8 cellular contexts compared by ENCODE assay signal in the genomic region with DNA sequence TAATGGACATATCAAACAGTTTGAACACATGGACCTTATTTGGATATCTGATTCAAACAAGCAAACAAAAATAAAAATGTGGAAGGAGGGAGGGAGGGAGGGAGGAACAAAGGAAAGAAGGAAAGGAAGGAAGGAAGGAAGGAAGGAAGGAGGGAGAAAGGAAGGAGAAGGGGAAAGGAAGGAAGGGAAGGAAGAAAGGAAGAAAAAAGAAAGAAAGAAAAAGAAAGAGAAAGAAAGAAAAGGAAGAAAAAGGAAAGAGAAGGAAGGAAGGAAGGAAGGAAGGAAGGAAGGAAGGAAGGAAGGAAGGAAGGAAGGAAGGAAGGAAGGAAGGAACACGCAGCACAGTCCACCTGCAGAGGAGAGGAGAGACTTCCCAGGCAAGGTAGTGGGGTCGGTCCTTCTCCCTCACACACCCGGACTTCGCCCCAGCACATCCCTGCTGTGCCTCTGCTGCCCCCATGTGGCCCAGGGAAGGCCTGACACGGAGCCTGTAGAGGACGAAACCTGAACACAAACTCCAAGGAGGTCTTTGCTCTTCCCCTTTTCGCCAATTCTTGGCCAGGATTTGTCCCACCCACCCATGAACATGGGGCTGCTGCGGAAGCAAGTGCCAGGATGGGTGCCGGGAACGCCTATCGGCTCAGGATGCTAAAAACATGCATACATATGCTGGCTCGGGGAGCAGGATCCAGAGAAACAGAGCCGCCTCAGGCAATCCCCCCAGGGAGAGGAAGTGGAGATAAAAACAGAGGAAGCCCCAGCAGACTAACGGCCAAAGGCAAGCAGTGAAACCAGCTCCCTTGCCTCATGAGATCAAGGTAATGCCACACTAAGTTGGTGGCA. TPM values are rescaled to one million over a fixed set of nuclear protein-coding genes. Genes with fewer than 3 reads are reported as not detected.
DNase-seq lines count a peak whose midpoint lies in the region; ATAC-seq, FAIRE-seq and TF ChIP-seq lines count a peak whose summit lies in the region.

No MANE protein-coding gene starts in this region.

- H3K9me3 ChIP-seq in astrocyte (ENCODE audit: insufficient read depth, low read depth, low read length) (no peaks in the 10 kb centered on the region), skeletal muscle satellite cell (replicated peaks; ENCODE audit: low read length) (no peaks in the 10 kb centered on the region)

- peak overlapping the region; percentile 27 for H3K27ac Mint-ChIP-seq in astrocyte (ENCODE audit: unreplicated experiment)

- no peak overlapping the region for H3K4me3 ChIP-seq in astrocyte (ENCODE audit: insufficient read depth, low read depth, low read length)
- H3K4me3 ChIP-seq in skeletal muscle satellite cell (ENCODE audit: low read length): no peak overlapping the region

- H4K20me1 ChIP-seq in astrocyte (ENCODE audit: insufficient read depth, low read length): no peaks in the 10 kb centered on the region

- H3K36me3 Mint-ChIP-seq in astrocyte (ENCODE audit: low read depth, unreplicated experiment): peaks cover 26% of the 10 kb centered on the region

- peak; percentile 67 for ATAC-seq in GM18502 (IDR thresholded peaks at IDR 0.05; ENCODE audit: poor library complexity, unreplicated experiment)
- ATAC-seq in HG02870 (IDR thresholded peaks at IDR 0.05; ENCODE audit: unreplicated experiment): peak; percentile 56

- no peak overlapping the region for H2AFZ ChIP-seq in astrocyte (ENCODE audit: low read depth, low read length)

- no peaks in the 10 kb centered on the region for H3K27me3 Mint-ChIP-seq in astrocyte (ENCODE audit: low read depth, unreplicated experiment)

- H3K4me1 Mint-ChIP-seq in astrocyte (ENCODE audit: low read depth, unreplicated experiment): peaks cover 7% of the 10 kb centered on the region

- H3K4me3 Mint-ChIP-seq in astrocyte (ENCODE audit: unreplicated experiment): no peak overlapping the region

- TF ChIP-seq CTCF in astrocyte (IDR thresholded peaks at IDR 0.05; ENCODE audit: insufficient read depth, low read depth, low read length): peak; percentile 83

- H3K27ac ChIP-seq in astrocyte (ENCODE audit: low read depth, low read length): no peak overlapping the region

- H3K36me3 ChIP-seq in astrocyte (ENCODE audit: insufficient read depth, low read length): peaks cover 47% of the 10 kb centered on the region
- H3K36me3 ChIP-seq in skeletal muscle satellite cell (ENCODE audit: insufficient read depth, low read length): peaks cover 63% of the 10 kb centered on the region

- H3K79me2 ChIP-seq in astrocyte (ENCODE audit: insufficient read depth, low read length): no peaks in the 10 kb centered on the region

- H3K27me3 ChIP-seq in astrocyte (ENCODE audit: insufficient read depth, low read length): no peaks in the 10 kb centered on the region
- H3K27me3 ChIP-seq in skeletal muscle satellite cell (ENCODE audit: control insufficient read depth, insufficient read depth, low read length): no peaks in the 10 kb centered on the region

- H3K9ac ChIP-seq in astrocyte (ENCODE audit: low read length): peak overlapping the region; percentile 56
- H3K9ac ChIP-seq in skeletal muscle satellite cell (ENCODE audit: low read depth, low read length): peak overlapping the region; percentile 18

- H3K4me2 ChIP-seq in astrocyte (ENCODE audit: low read length) (peak overlapping the region; percentile 62), skeletal muscle satellite cell (ENCODE audit: low read length) (peak overlapping the region; percentile 27)

- no peaks in the 10 kb centered on the region for H3K9me3 Mint-ChIP-seq in astrocyte (ENCODE audit: unreplicated experiment)

- FAIRE-seq in astrocyte (lab: Jason Lieb, UNC): no peak

- DNase-seq in NCI-H146 (lab: John Stamatoyannopoulos, UW) (peak; percentile 74), T1000 (lab: John Stamatoyannopoulos, UW) (peak; percentile 56), astrocyte (ENCODE audit: low read depth) (no peak), iPS DF 19.7 (ENCODE audit: low read depth, low spot score) (peak; percentile 68), epidermal melanocyte (ENCODE audit: insufficient read length, low spot score) (no peak)

- H3K4me1 ChIP-seq in astrocyte (ENCODE audit: insufficient read depth, low read length) (peaks cover 5% of the 10 kb centered on the region), skeletal muscle satellite cell (ENCODE audit: control insufficient read depth, insufficient read depth, low read length) (peaks cover 8% of the 10 kb centered on the region)

RNA-seq across cellular contexts. Expression of gene DGKI, which starts 52.3 kb away (rescaled TPM):
- total RNA-seq in astrocyte: 6.3 and 7.5 TPM in 2 replicates
- 6.1 and 12.7 TPM in 2 replicates for total RNA-seq in skeletal muscle satellite cell (2012; rRNA removed)

Comparison
In these comparisons a context has a peak if more than half of its experiments do, and no peak if none do; other contexts are left out.
1. DNase-seq: peak in NCI-H146 (single experiment), T1000 (single experiment) and iPS DF 19.7 (single experiment); none in astrocyte (single experiment) and epidermal melanocyte (single experiment).